ENCODE assay signal across 11 cellular contexts in the genomic region with DNA sequence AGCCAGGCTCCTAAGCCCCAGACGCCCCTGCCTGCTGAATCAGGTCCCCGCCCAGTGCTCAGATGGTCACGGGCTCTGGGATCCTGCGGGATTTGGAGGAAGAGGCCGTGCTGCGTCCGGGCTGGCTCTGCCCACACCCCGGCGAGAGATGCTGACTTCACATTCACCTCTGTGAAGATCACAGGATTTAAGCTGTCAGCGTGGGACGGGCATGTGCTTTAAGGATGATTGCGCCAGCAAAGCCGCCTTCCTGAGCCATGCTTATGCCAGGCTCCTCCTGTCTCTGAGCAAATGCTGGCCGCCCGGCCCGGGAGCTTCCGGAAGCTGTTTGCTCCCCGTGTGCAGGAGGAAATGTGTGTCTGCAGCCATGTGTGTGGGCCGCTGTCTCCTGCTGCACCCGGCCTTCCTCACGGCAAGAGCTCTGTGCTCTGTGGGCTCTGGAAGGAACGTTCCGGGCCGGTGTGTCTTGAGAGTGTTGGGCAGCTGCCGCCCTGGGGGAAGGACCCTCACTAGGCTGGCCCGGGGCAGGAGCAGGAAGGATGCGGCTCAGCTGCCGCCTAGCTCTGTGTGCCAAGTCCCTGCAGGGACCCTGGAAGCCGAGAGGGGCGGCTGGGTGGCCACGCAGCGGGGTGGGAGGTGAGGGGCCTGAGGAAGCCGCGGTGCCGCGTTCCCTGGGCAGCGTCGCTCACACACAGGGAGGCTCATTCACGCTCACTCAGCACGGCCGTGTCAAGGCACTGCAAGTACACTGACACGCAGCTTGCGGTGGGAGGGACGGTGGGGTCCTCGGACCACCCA. TPM values are rescaled to one million over a fixed set of nuclear protein-coding genes. Genes with fewer than 3 reads are reported as not detected.
A peak's percentile ranks its signal among the peaks of the same experiment; 100 is the strongest.
DNase-seq lines count a peak whose midpoint lies in the region; FAIRE-seq and TF ChIP-seq lines count a peak whose summit lies in the region.
"Had no signal": no experiment of that assay in that cellular context is flagged by ENCODE, and none has a peak within 500 bp of the region (broad histone marks: within the 10 kb centered on the region; RNA-seq: fewer than 3 reads in every experiment).

No MANE protein-coding gene starts in this region.

- H3K36me3 Mint-ChIP-seq in activated CD4-positive, alpha-beta memory T cell treated with anti-CD3 and anti-CD28 coated beads for 36 hours, result no peaks in the 10 kb centered on the region

- H3K4me1 ChIP-seq in kidney (ENCODE audit: control insufficient read depth in 1 of 2, insufficient read depth in 1 of 2, low read depth in 1 of 2, low read length in 2 of 2), result no peaks in the 10 kb centered on the region
- H3K4me1 ChIP-seq: right lobe of liver had no signal

- H3K9me3 ChIP-seq in kidney (ENCODE audit: control insufficient read depth in 1 of 2, low read length in 2 of 2), result no peaks in the 10 kb centered on the region
- H3K9me3 ChIP-seq: right lobe of liver, upper lobe of left lung had no signal

- H3K4me3 ChIP-seq in kidney (ENCODE audit: low read length in 2 of 2), result no peak overlapping the region
- H3K4me3 ChIP-seq: right lobe of liver, upper lobe of left lung had no signal

- no peaks in the 10 kb centered on the region for H3K36me3 ChIP-seq in kidney (ENCODE audit: control insufficient read depth in 1 of 2, insufficient read depth in 2 of 2, low read length in 2 of 2)
- H3K36me3 ChIP-seq: heart right ventricle, right lobe of liver, upper lobe of left lung had no signal

- peaks cover 27% of the 10 kb centered on the region for H3K27me3 Mint-ChIP-seq in activated CD4-positive, alpha-beta memory T cell treated with anti-CD3 and anti-CD28 coated beads for 36 hours

- in situ Hi-C loops in GM13977 (cut with MboI; ENCODE audit: low pct_unique_long_range_greater_than_20kb, low sequenced_read_pairs, unreplicated experiment), result no loop called here

- H3K27ac ChIP-seq in kidney (ENCODE audit: low read depth in 2 of 2, low read length in 2 of 2), result no peak overlapping the region
- H3K27ac ChIP-seq: heart right ventricle, right lobe of liver, upper lobe of left lung had no signal

- peaks cover 13% of the 10 kb centered on the region for H3K4me1 Mint-ChIP-seq in activated CD4-positive, alpha-beta memory T cell treated with anti-CD3 and anti-CD28 coated beads for 36 hours (ENCODE audit: low read depth)

- POLR2A ChIA-PET in activated CD4-positive, alpha-beta memory T cell treated with anti-CD3 and anti-CD28 coated beads for 36 hours (lab: Charles Lee), result no interaction called here

- H3K9ac ChIP-seq in kidney (ENCODE audit: low read length in 2 of 2), result no peak overlapping the region

- CTCF ChIA-PET in activated CD4-positive, alpha-beta memory T cell treated with anti-CD3 and anti-CD28 coated beads for 36 hours (lab: Charles Lee), result interaction anchor here (1.3 to 2.3 kb wide), 2 partner anchors 14 to 53 kb away, joined by 3 to 7 read pairs; no protein-coding TSS in a partner anchor

- intact Hi-C loops in activated CD4-positive, alpha-beta memory T cell treated with anti-CD3 and anti-CD28 coated beads for 36 hours (cut with micrococcal nuclease), result no loop called here
- intact Hi-C loops in kidney (cut with DNase I), result no loop called here

- DNase-seq in Ammon's horn (ENCODE audit: low spot score) (peak; percentile 23), GF-D8 (lab: John Stamatoyannopoulos, UW) (peak; percentile 9), kidney (peak; percentile 62), GM13977 (ENCODE audit: low spot score) (no peak), NCI-H2227 treated with DMSO at 0.1 percent for 48 hours (lab: John Stamatoyannopoulos, UW) (no peak), KG1 (lab: John Stamatoyannopoulos, UW) (no peak), NCI-H345 (lab: John Stamatoyannopoulos, UW) (no peak)
- peak; percentile 61 for DNase-seq in activated CD4-positive, alpha-beta memory T cell treated with anti-CD3 and anti-CD28 coated beads for 36 hours

- no peak overlapping the region for H3K27ac Mint-ChIP-seq in activated CD4-positive, alpha-beta memory T cell treated with anti-CD3 and anti-CD28 coated beads for 36 hours

- no peaks in the 10 kb centered on the region for H3K9me3 Mint-ChIP-seq in activated CD4-positive, alpha-beta memory T cell treated with anti-CD3 and anti-CD28 coated beads for 36 hours

- FAIRE-seq in kidney (lab: Jason Lieb, UNC), result no peak

- H3K4me3 Mint-ChIP-seq in activated CD4-positive, alpha-beta memory T cell treated with anti-CD3 and anti-CD28 coated beads for 36 hours, result peak overlapping the region; percentile 32

- no peak for TF ChIP-seq CTCF in kidney (IDR thresholded peaks at IDR 0.05; ENCODE audit: borderline replicate concordance, extremely low read depth, insufficient read depth)
- TF ChIP-seq CTCF in GM13977 (IDR thresholded peaks at IDR 0.05; ENCODE audit: extremely low read depth, insufficient read depth, missing control alignments), result no peak

RNA-seq across cellular contexts. Expression of a gene that starts 19.0 kb away (rescaled TPM):
- total RNA-seq in activated CD4-positive, alpha-beta memory T cell treated with anti-CD3 and anti-CD28 coated beads for 36 hours, result not detected
- total RNA-seq in kidney, result not detected
- not detected for polyA plus RNA-seq in kidney (ENCODE audit: insufficient read depth, low read depth, low replicate concordance)
- total RNA-seq: heart right ventricle, right lobe of liver, upper lobe of left lung had no signal

Comparison
In these comparisons a context has a peak if more than half of its experiments do, and no peak if none do; other contexts are left out.
1. DNase-seq: peak in Ammon's horn (single experiment), GF-D8 (single experiment), activated CD4-positive, alpha-beta memory T cell treated with anti-CD3 and anti-CD28 coated beads for 36 hours (single experiment) and kidney (single experiment); none in GM13977 (single experiment), NCI-H2227 treated with DMSO at 0.1 percent for 48 hours (single experiment), KG1 (single experiment) and NCI-H345 (single experiment).